1 cellular context compared by ENCODE assay signal in genomic region chr15:58419803-58420524, GRCh38.
TF ChIP-seq lines count a peak whose summit lies in the region.

No MANE protein-coding gene starts in this region.

TF ChIP-seq in IMR-90, 13 proteins besides CTCF, POLR2A, EP300 and RAD21:
- TF ChIP-seq FOS (IDR thresholded peaks at IDR 0.05; ENCODE audit: low read depth, low read length) (no peak), MAZ (IDR thresholded peaks at IDR 0.05; ENCODE audit: borderline replicate concordance, low read depth, low read length) (no peak), RCOR1 (IDR thresholded peaks at IDR 0.05; ENCODE audit: insufficient replicate concordance, low read length) (no peak), MAFK (IDR thresholded peaks at IDR 0.05; ENCODE audit: low read depth, low read length) (no peak), BHLHE40 (IDR thresholded peaks at IDR 0.05; ENCODE audit: low read depth, low read length) (no peak), SMC3 (IDR thresholded peaks at IDR 0.05; ENCODE audit: low read depth, low read length) (no peak), CHD1 (IDR thresholded peaks at IDR 0.05; ENCODE audit: low read depth, low read length) (no peak), MXI1 (IDR thresholded peaks at IDR 0.05; ENCODE audit: borderline replicate concordance, low read depth, low read length) (no peak), CEBPB (IDR thresholded peaks at IDR 0.05; ENCODE audit: low read depth, low read length) (no peak)
